Comparison of ENCODE assay signal across 11 cellular contexts in the genomic region with DNA sequence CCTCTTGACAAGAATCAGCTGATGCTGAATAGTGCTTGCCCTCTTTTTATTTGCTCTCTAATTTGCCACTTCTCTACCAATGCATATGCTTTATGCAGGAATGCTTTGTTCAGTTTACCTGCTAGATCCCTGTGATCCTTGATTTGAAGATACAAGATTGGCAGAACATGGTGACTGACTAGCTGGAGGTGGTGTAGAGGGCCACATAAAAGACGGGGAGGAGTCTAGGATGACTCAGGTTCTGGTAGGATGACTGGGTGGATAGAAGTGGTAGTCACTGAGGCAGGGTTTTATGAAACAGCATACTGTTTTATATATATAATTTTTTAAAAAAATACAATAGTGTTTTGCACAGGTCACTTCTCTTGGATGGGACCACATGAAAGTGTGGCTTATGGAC. TPM values are rescaled to one million over a fixed set of nuclear protein-coding genes. Genes with fewer than 3 reads are reported as not detected.
A peak's percentile ranks its signal among the peaks of the same experiment; 100 is the strongest.
DNase-seq lines count a peak whose midpoint lies in the region; ATAC-seq and TF ChIP-seq lines count a peak whose summit lies in the region.
"Had no signal": no experiment of that assay in that cellular context is flagged by ENCODE, and none has a peak within 500 bp of the region (broad histone marks: within the 10 kb centered on the region; RNA-seq: fewer than 3 reads in every experiment).

No MANE protein-coding gene starts in this region.

- CTCF ChIA-PET in HEK293 (lab: Yijun Ruan, JAX) (no interaction called here), GM10248 (lab: Yijun Ruan, JAX) (no interaction called here)

- H2AFZ ChIP-seq in ACC112 (ENCODE audit: low read length, unreplicated experiment): no peak overlapping the region

- H3K27ac ChIP-seq in ACC112 (ENCODE audit: low read depth, low read length) (peak overlapping the region; percentile 47; the same call in 1 of the 2 replicates), HEK293 (ENCODE audit: extremely low read depth, low read depth, low read length) (no peak overlapping the region), foreskin keratinocyte (peak overlapping the region; percentile 61)

- H3K4me3 ChIP-seq in ACC112 (ENCODE audit: low read depth, low read length): no peak overlapping the region
- H3K4me3 ChIP-seq in HEK293 (ENCODE audit: low read depth, low read length): no peak overlapping the region

- peak overlapping the region; percentile 38 for H3K27ac Mint-ChIP-seq in activated T-cell treated with anti-CD3 and anti-CD28 coated beads, Interleukin-2, amount 50 U/mL, for 24 hours
- H3K27ac Mint-ChIP-seq: nephron had no signal

- H3K79me2 ChIP-seq in ACC112 (ENCODE audit: control insufficient read depth, insufficient read depth, low read length, unreplicated experiment): peaks cover 76% of the 10 kb centered on the region

- no peaks in the 10 kb centered on the region for H3K9me3 Mint-ChIP-seq in activated T-cell treated with anti-CD3 and anti-CD28 coated beads, Interleukin-2, amount 50 U/mL, for 24 hours
- H3K9me3 Mint-ChIP-seq: nephron had no signal

- no peaks in the 10 kb centered on the region for H3K9me3 ChIP-seq in HEK293 (ENCODE audit: control insufficient read depth, insufficient read depth, low read depth, low read length)

- no peak for DNase-seq in activated T-cell treated with anti-CD3 and anti-CD28 coated beads, Interleukin-2, amount 50 U/mL, for 24 hours
- DNase-seq in foreskin keratinocyte: peak in 1 of 2 donors; percentile 83
- DNase-seq in NCI-H2227 treated with DMSO at 0.1 percent for 48 hours (lab: John Stamatoyannopoulos, UW): no peak
- DNase-seq in GM10248 (ENCODE audit: extremely low spot score): no peak
- DNase-seq: NCI-H1092 treated with DMSO at 0.1 percent for 48 hours, substantia nigra had no signal

- no peaks in the 10 kb centered on the region for H3K27me3 Mint-ChIP-seq in activated T-cell treated with anti-CD3 and anti-CD28 coated beads, Interleukin-2, amount 50 U/mL, for 24 hours

- H3K4me1 ChIP-seq in ACC112 (ENCODE audit: control insufficient read depth, insufficient read depth, low read length, unreplicated experiment): peaks cover 31% of the 10 kb centered on the region
- peaks cover 14% of the 10 kb centered on the region; the same call in 1 of the 2 replicates for H3K4me1 ChIP-seq in HEK293 (ENCODE audit: control insufficient read depth, insufficient read depth, low read length)
- H3K4me1 ChIP-seq in foreskin keratinocyte: peaks cover 45% of the 10 kb centered on the region

- no peaks in the 10 kb centered on the region for H3K27me3 ChIP-seq in ACC112 (ENCODE audit: insufficient read depth, low read length)
- H3K27me3 ChIP-seq in foreskin keratinocyte: no peaks in the 10 kb centered on the region

- TF ChIP-seq CTCF in HEK293 (tag by site-specific recombination; IDR thresholded peaks at IDR 0.05): no peak
- no peak for TF ChIP-seq CTCF in foreskin keratinocyte (conservative IDR thresholded peaks at IDR 0.05)
- no peak for TF ChIP-seq CTCF in GM10248 (IDR thresholded peaks at IDR 0.05; ENCODE audit: control extremely low read depth, extremely low read depth, low read depth, missing control alignments)

- peaks cover 78% of the 10 kb centered on the region for H3K4me1 Mint-ChIP-seq in activated T-cell treated with anti-CD3 and anti-CD28 coated beads, Interleukin-2, amount 50 U/mL, for 24 hours (ENCODE audit: low read depth)

- H3K4me3 Mint-ChIP-seq in activated T-cell treated with anti-CD3 and anti-CD28 coated beads, Interleukin-2, amount 50 U/mL, for 24 hours: no peak overlapping the region
- H3K4me3 Mint-ChIP-seq: nephron had no signal

- H3K36me3 Mint-ChIP-seq in activated T-cell treated with anti-CD3 and anti-CD28 coated beads, Interleukin-2, amount 50 U/mL, for 24 hours (ENCODE audit: low read depth): peaks cover 82% of the 10 kb centered on the region

- POLR2A ChIA-PET in HEK293 (lab: Yijun Ruan, JAX): no interaction called here
- POLR2A ChIA-PET in GM10248 (lab: Yijun Ruan, JAX): no interaction called here

- peak; percentile 84 for ATAC-seq in foreskin keratinocyte
- no peak for ATAC-seq in HG03469 (IDR thresholded peaks at IDR 0.05; ENCODE audit: unreplicated experiment)
- no peak for ATAC-seq in GM19395 (IDR thresholded peaks at IDR 0.05; ENCODE audit: unreplicated experiment)

- H3K36me3 ChIP-seq in ACC112 (ENCODE audit: insufficient read depth, low read length) (no peaks in the 10 kb centered on the region), HEK293 (ENCODE audit: control insufficient read depth in 2 of 2, insufficient read depth in 1 of 2, low read length in 2 of 2) (no peaks in the 10 kb centered on the region)

TF ChIP-seq in HEK293, 187 proteins besides CTCF, POLR2A, EP300 and RAD21:
- TF ChIP-seq ZBTB17 (tag by site-specific recombination; IDR thresholded peaks at IDR 0.05): peak; percentile 10; the same call in 1 of the 2 replicates
- TF ChIP-seq, protein P1, sequence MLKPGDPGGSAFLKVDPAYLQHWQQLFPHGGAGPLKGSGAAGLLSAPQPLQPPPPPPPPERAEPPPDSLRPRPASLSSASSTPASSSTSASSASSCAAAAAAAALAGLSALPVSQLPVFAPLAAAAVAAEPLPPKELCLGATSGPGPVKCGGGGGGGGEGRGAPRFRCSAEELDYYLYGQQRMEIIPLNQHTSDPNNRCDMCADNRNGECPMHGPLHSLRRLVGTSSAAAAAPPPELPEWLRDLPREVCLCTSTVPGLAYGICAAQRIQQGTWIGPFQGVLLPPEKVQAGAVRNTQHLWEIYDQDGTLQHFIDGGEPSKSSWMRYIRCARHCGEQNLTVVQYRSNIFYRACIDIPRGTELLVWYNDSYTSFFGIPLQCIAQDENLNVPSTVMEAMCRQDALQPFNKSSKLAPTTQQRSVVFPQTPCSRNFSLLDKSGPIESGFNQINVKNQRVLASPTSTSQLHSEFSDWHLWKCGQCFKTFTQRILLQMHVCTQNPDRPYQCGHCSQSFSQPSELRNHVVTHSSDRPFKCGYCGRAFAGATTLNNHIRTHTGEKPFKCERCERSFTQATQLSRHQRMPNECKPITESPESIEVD (tag by site-specific recombination; IDR thresholded peaks at IDR 0.05): no peak
- TF ChIP-seq ZNF600 (tag by site-specific recombination; IDR thresholded peaks at IDR 0.05): peak; percentile 69

RNA-seq across cellular contexts. Expression of a gene that starts 6.3 kb away (rescaled TPM):
- 0.04 TPM in 1 of 2 replicates, not detected in the other for total RNA-seq in foreskin keratinocyte
- polyA plus RNA-seq in foreskin keratinocyte: not detected in 2 replicates

RNA-seq across cellular contexts. Expression of a gene that starts 6.9 kb away (rescaled TPM):
- total RNA-seq in foreskin keratinocyte: 32.1 and 34.7 TPM in 2 replicates
- polyA plus RNA-seq in foreskin keratinocyte: 6.1 and 8.2 TPM in 2 replicates

RNA-seq across cellular contexts. Expression of a gene that starts 48.8 kb away (rescaled TPM):
- total RNA-seq in foreskin keratinocyte: not detected in 2 replicates
- not detected in 2 replicates for polyA plus RNA-seq in foreskin keratinocyte
